Comparison of ENCODE assay signal across 14 cellular contexts in the genomic region with DNA sequence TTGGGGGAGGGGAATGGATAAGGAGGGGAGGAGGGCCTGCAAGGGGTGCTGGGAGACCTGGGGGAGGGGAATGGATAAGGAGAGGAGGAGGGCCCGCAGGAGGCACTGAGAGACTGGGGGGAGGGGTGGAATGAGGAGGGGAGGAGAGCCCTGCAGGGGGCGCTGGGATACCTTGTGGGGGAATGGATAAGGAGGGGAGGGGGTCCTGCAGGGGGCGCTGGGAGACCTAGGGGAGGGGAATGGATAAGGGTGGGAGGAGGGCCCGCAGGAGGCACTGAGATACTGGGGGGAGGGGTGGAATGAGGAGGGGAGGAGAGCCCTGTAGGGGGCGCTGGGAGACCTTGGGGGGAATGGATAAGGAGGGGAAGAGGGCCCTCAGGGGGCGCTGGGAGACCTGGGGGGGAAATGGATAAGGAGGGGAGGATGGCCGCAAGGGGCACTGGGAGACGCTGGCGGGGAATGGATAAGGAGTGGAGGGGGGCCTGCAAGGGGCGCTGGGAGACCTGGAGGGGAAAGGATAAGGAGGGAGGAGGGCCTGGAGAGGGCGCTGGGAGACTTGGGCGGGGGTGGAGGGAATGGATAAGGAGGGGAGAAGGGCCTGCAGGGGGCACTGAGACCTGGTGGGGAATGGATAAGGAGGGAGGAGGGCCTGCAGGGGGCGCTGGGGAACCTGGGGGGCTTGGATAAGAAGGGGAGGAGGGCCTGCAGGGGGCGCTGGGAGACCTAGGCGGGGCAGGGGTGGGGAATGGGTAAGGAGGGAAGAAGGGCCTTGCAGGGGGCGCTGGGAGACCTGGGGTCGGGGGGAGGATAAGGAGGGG. TPM values are rescaled to one million over a fixed set of nuclear protein-coding genes. Genes with fewer than 3 reads are reported as not detected.
DNase-seq lines count a peak whose midpoint lies in the region; ATAC-seq, FAIRE-seq and TF ChIP-seq lines count a peak whose summit lies in the region.
"Had no signal": no experiment of that assay in that cellular context is flagged by ENCODE, and none has a peak within 500 bp of the region (broad histone marks: within the 10 kb centered on the region; RNA-seq: fewer than 3 reads in every experiment).

No MANE protein-coding gene starts in this region.

- H4K20me1 ChIP-seq in Karpas-422 (ENCODE audit: insufficient read depth, low read depth, low read length) = 0 out of 2 replicates have a peak, but pooled peaks cover 5% of the 10 kb centered on the region
- 0 out of 2 replicates have a peak, but pooled peaks cover 9% of the 10 kb centered on the region for H4K20me1 ChIP-seq in K562 (replicated peaks; ENCODE audit: control insufficient read depth, insufficient read depth, low read length)

- no peak for TF ChIP-seq POLR2A in K562 (conservative IDR thresholded peaks at IDR 0.05)

- H3K9ac ChIP-seq in Karpas-422 (ENCODE audit: low read length) = no peak overlapping the region
- no peak overlapping the region; a peak in 1 of 4 replicates for H3K9ac ChIP-seq in K562 (ENCODE audit: insufficient read depth in 1 of 2, low read depth in 2 of 2, low read length in 2 of 2)

- CTCF ChIA-PET in K562 (lab: Yijun Ruan, JAX; ENCODE audit: low intra/inter-chr PET ratio) = interaction anchor here (0.5 to 4.9 kb wide), 10 partner anchors 11 to 684 kb away, joined by 3 to 103 read pairs (median 4); no protein-coding TSS in a partner anchor

- H3K27ac ChIP-seq in Karpas-422 (ENCODE audit: low read length) (no peak overlapping the region), K562 (ENCODE audit: extremely low read depth, low read depth, low read length) (peak overlapping the region; percentile 93; the same call in 1 of the 3 replicates)
- H3K27ac ChIP-seq: coronary artery, pancreas, suprapubic skin had no signal

- no CpG with 5 or more reads among the region's 17 CpGs for WGBS in K562 (ENCODE audit: insufficient coverage, low coverage, missing lambda C conversion rate)

- no TSS peak for BruUV-seq in K562 (replicated peaks; lab: Mats Ljungman, UMichigan)

- no peaks in the 10 kb centered on the region for H3K27me3 ChIP-seq in Karpas-422 (ENCODE audit: low read length)
- no peaks in the 10 kb centered on the region for H3K27me3 ChIP-seq in K562 (ENCODE audit: control insufficient read depth in 2 of 2, insufficient read depth in 2 of 2, low read length in 2 of 2)
- H3K27me3 ChIP-seq: pancreas had no signal

- POLR2A ChIA-PET in K562 (lab: Yijun Ruan, JAX) = no interaction called here

- H3K9me1 ChIP-seq in K562 (ENCODE audit: control insufficient read depth, insufficient read depth, low read length) = no peaks in the 10 kb centered on the region

- TF ChIP-seq EP300 in K562 (IDR thresholded peaks at IDR 0.05; ENCODE audit: low read length) = no peak; the same call in none of the 2 replicates

- H3K4me1 ChIP-seq in Karpas-422 (ENCODE audit: low read length) = peaks cover 21% of the 10 kb centered on the region
- H3K4me1 ChIP-seq in K562 (replicated peaks in 1 of 2; ENCODE audit: control insufficient read depth in 2 of 2, insufficient read depth in 2 of 2, low read length in 2 of 2) = peaks cover 22 to 32% of the 10 kb centered on the region in 2 experiments; a peak in 4 of 5 replicates
- H3K4me1 ChIP-seq: pancreas, suprapubic skin had no signal

- H3K79me2 ChIP-seq in Karpas-422 (ENCODE audit: low read length) = no peaks in the 10 kb centered on the region
- H3K79me2 ChIP-seq in K562 (ENCODE audit: control insufficient read depth, insufficient read depth, low read length) = peaks cover 37% of the 10 kb centered on the region

- peak; percentile 59 to 98 (median 86) for TF ChIP-seq CTCF in K562 (IDR thresholded peaks at IDR 0.05 in 2 of 3, conservative IDR thresholded peaks at IDR 0.05 in 1 of 3; ENCODE audit: insufficient read depth in 2 of 3, low read depth in 1 of 3, low read length in 3 of 3)

- H3K4me2 ChIP-seq in Karpas-422 (ENCODE audit: low read depth, low read length, poor library complexity, severe bottlenecking) = no peak overlapping the region
- H3K4me2 ChIP-seq in K562 (ENCODE audit: insufficient read depth, low read length) = no peak overlapping the region

- intact Hi-C loops in K562 (cut with micrococcal nuclease) = loop anchor here (1.0 kb wide), 2 partner anchors 68 to 684 kb away; no protein-coding TSS in a partner anchor

- no peak overlapping the region for H3K4me3 ChIP-seq in Karpas-422 (ENCODE audit: low read length)
- H3K4me3 ChIP-seq in K562 = peak overlapping the region; percentile 26
- H3K4me3 ChIP-seq: coronary artery, pancreas, suprapubic skin had no signal

- in situ Hi-C loops in K562 (cut with MboI) = loop anchor here (10.0 kb wide), 1 partner anchor 679 kb away; no protein-coding TSS in a partner anchor

- H3K9me3 ChIP-seq in Karpas-422 (ENCODE audit: low read length) (no peaks in the 10 kb centered on the region), K562 (replicated peaks; ENCODE audit: control insufficient read depth, insufficient read depth, low read depth, low read length) (no peaks in the 10 kb centered on the region)
- H3K9me3 ChIP-seq: pancreas, suprapubic skin had no signal

- no peaks in the 10 kb centered on the region for H3K9me2 ChIP-seq in Karpas-422 (replicated peaks; ENCODE audit: insufficient read depth, low read length)

- DNase-seq in stimulated activated CD4-positive, alpha-beta T cell treated with anti-CD3 and anti-CD28 coated beads, Interleukin-1b, Interleukin-23, amount 100 ng/mL, for 48 hours = peak; percentile 14
- DNase-seq in stimulated activated CD4-positive, alpha-beta T cell treated with anti-CD3 and anti-CD28 coated beads, Interleukin-2, amount 100 ng/mL, for 48 hours = no peak
- peak; percentile 91 for DNase-seq in Karpas-422
- DNase-seq in K562 (ENCODE audit: extremely low read depth in 1 of 4, low spot score in 3 of 4) = peak; percentile 70 to 95 (median 77)
- DNase-seq in stimulated activated CD8-positive, alpha-beta memory T cell treated with anti-CD3 and anti-CD28 coated beads, Interleukin-7, amount 100 ng/mL, for 48 hours (ENCODE audit: extremely low read depth in 1 of 2, low read depth in 1 of 2) = peak; percentile 6 to 35
- DNase-seq in frontal cortex (ENCODE audit: low spot score in 2 of 2) = no peak
- DNase-seq in GOT3 (lab: John Stamatoyannopoulos, UW) = no peak
- DNase-seq: foreskin melanocyte had no signal

- H2AFZ ChIP-seq in Karpas-422 (ENCODE audit: low read length) = no peak overlapping the region
- peak overlapping the region; percentile 47; the same call in 1 of the 2 replicates for H2AFZ ChIP-seq in K562 (ENCODE audit: low read depth, low read length)

- ATAC-seq in K562 (peak; percentile 60), HG02852 (IDR thresholded peaks at IDR 0.05; ENCODE audit: unreplicated experiment) (no peak)
- ATAC-seq: pancreas had no signal

- peak in 1 of 2 experiments; percentile 17; a peak in 1 of 4 replicates for TF ChIP-seq RAD21 in K562 (CRISPR knock-in tag; conservative IDR thresholded peaks at IDR 0.05 in 1 of 2, IDR thresholded peaks at IDR 0.05 in 1 of 2)

- H3K36me3 ChIP-seq in Karpas-422 (ENCODE audit: insufficient read depth, low read length) = no peaks in the 10 kb centered on the region
- H3K36me3 ChIP-seq in K562 (ENCODE audit: control insufficient read depth, insufficient read depth, low read length) = peaks cover 27% of the 10 kb centered on the region
- H3K36me3 ChIP-seq: pancreas, suprapubic skin had no signal

- FAIRE-seq in K562 (lab: Jason Lieb, UNC) (peak; percentile 91), frontal cortex (lab: Jason Lieb, UNC) (no peak)
- FAIRE-seq: pancreas, TTC549 had no signal

RNA-seq across cellular contexts. Expression of gene CTCFL, which starts 1.3 kb away (rescaled TPM):
- total RNA-seq in Karpas-422 (2014; rRNA removed; shearing (Covaris generic); ENCODE audit: low replicate concordance) = not detected in 2 replicates
- 102 and 125 TPM in 2 replicates for total RNA-seq in K562 (2011; cell fraction: chromatin; rRNA removed; ENCODE audit: low replicate concordance)
- 77.5 and 83.4 TPM in 2 replicates for total RNA-seq in K562 (2011; cell fraction: nucleolus; rRNA removed)
- 85.3 and 118 TPM in 2 replicates for total RNA-seq in K562 (2011; cell fraction: nucleoplasm; rRNA removed)
- total RNA-seq in K562 (2014; rRNA removed) = 120 and 126 TPM in 2 replicates
- total RNA-seq in K562 (2014; rRNA removed; fragmentation: Illumina TruSeq; extraction: Trizol) = 111 and 112 TPM in 2 replicates
- total RNA-seq in K562 (2015; rRNA removed; fragmentation: Illumina TruSeq; extraction: Trizol) = 80.9 and 89.1 TPM in 2 replicates
- 122 and 124 TPM in 2 replicates for total RNA-seq in K562 (2021)
- polyA plus RNA-seq in K562 (2011; rRNA removed) = 188 and 206 TPM in 2 replicates
- 125 and 152 TPM in 2 replicates for polyA plus RNA-seq in K562 (2011; cell fraction: cytosol; rRNA removed)
- polyA plus RNA-seq in K562 (2011; cell fraction: nucleus; rRNA removed) = 92.0 and 115 TPM in 2 replicates
- polyA plus RNA-seq in K562 (2012) = 72.2 and 120 TPM in 2 replicates
- polyA plus RNA-seq in K562 (2014; fragmentation: Illumina TruSeq; extraction: Trizol) = 137 and 177 TPM in 2 replicates
- polyA plus RNA-seq in K562 (2014; fragmentation: Nextera tagmentation; extraction: Ambion mirVana) = 10 to 100 TPM; 42.4 to 62.7 TPM
- 100 and 122 TPM in 2 replicates for polyA plus RNA-seq in K562 (2014; rRNA removed)
- 265 and 279 TPM in 2 replicates for polyA minus RNA-seq in K562 (2011; rRNA and poly(A)+ RNA removed)
- 117 and 124 TPM in 2 replicates for polyA minus RNA-seq in K562 (2011; cell fraction: cytosol; rRNA and poly(A)+ RNA removed)
- polyA minus RNA-seq in K562 (2011; cell fraction: nucleus; rRNA and poly(A)+ RNA removed) = 39.4 and 86.3 TPM in 2 replicates
- total RNA-seq in frontal cortex = not detected
- total RNA-seq: MCF 10A, suprapubic skin had no signal
- polyA plus RNA-seq: pancreas had no signal

RNA-seq across cellular contexts. Expression of gene PCK1, which starts 34.6 kb away (rescaled TPM):
- 1.2 and 2.5 TPM in 2 replicates for total RNA-seq in Karpas-422 (2014; rRNA removed; shearing (Covaris generic); ENCODE audit: low replicate concordance)
- 0.70 and 2.3 TPM in 2 replicates for total RNA-seq in K562 (2011; cell fraction: chromatin; rRNA removed; ENCODE audit: low replicate concordance)
- total RNA-seq in K562 (2011; cell fraction: nucleolus; rRNA removed) = 0.92 and 1.3 TPM in 2 replicates
- total RNA-seq in K562 (2011; cell fraction: nucleoplasm; rRNA removed) = 0.38 and 1.2 TPM in 2 replicates
- total RNA-seq in K562 (2014; rRNA removed) = 0.05 and 0.16 TPM in 2 replicates
- total RNA-seq in K562 (2014; rRNA removed; fragmentation: Illumina TruSeq; extraction: Trizol) = 0.13 and 0.18 TPM in 2 replicates
- total RNA-seq in K562 (2015; rRNA removed; fragmentation: Illumina TruSeq; extraction: Trizol) = 0.29 and 0.30 TPM in 2 replicates
- 0.54 and 0.73 TPM in 2 replicates for total RNA-seq in K562 (2021)
- polyA plus RNA-seq in K562 (2011; rRNA removed) = 0.09 and 0.15 TPM in 2 replicates
- 0.04 and 0.48 TPM in 2 replicates for polyA plus RNA-seq in K562 (2011; cell fraction: cytosol; rRNA removed)
- 0.90 and 1.5 TPM in 2 replicates for polyA plus RNA-seq in K562 (2011; cell fraction: nucleus; rRNA removed)
- 0.14 and 0.21 TPM in 2 replicates for polyA plus RNA-seq in K562 (2012)
- 0.12 and 0.14 TPM in 2 replicates for polyA plus RNA-seq in K562 (2014; fragmentation: Illumina TruSeq; extraction: Trizol)
- under 1 TPM; 0.10 to 0.15 TPM for polyA plus RNA-seq in K562 (2014; fragmentation: Nextera tagmentation; extraction: Ambion mirVana)
- 0.12 and 0.46 TPM in 2 replicates for polyA plus RNA-seq in K562 (2014; rRNA removed)
- polyA minus RNA-seq in K562 (2011; rRNA and poly(A)+ RNA removed) = 0.72 and 1.2 TPM in 2 replicates
- polyA minus RNA-seq in K562 (2011; cell fraction: cytosol; rRNA and poly(A)+ RNA removed) = 1.2 TPM in 1 of 2 replicates, not detected in the other
- 0.67 and 1.1 TPM in 2 replicates for polyA minus RNA-seq in K562 (2011; cell fraction: nucleus; rRNA and poly(A)+ RNA removed)
- total RNA-seq in frontal cortex = under 0.01 TPM
- total RNA-seq: MCF 10A had no signal

Comparison
In these comparisons a context has a peak if more than half of its experiments do, and no peak if none do; other contexts are left out.
1. DNase-seq: peak in stimulated activated CD4-positive, alpha-beta T cell treated with anti-CD3 and anti-CD28 coated beads, Interleukin-1b, Interleukin-23, amount 100 ng/mL, for 48 hours (single experiment), Karpas-422 (single experiment), K562 (4 of 4) and stimulated activated CD8-positive, alpha-beta memory T cell treated with anti-CD3 and anti-CD28 coated beads, Interleukin-7, amount 100 ng/mL, for 48 hours (2 of 2); none in stimulated activated CD4-positive, alpha-beta T cell treated with anti-CD3 and anti-CD28 coated beads, Interleukin-2, amount 100 ng/mL, for 48 hours (0 of 2), frontal cortex (0 of 2) and GOT3 (single experiment).
2. RNA of gene CTCFL, which starts 1.3 kb away (total RNA-seq): 77.5 to 126 TPM in K562; not detected in Karpas-422 and not detected in frontal cortex (single experiment); every median in the first group is over 10 times any median in the second.